ENCODE assay signal across 15 cellular contexts in the genomic region with DNA sequence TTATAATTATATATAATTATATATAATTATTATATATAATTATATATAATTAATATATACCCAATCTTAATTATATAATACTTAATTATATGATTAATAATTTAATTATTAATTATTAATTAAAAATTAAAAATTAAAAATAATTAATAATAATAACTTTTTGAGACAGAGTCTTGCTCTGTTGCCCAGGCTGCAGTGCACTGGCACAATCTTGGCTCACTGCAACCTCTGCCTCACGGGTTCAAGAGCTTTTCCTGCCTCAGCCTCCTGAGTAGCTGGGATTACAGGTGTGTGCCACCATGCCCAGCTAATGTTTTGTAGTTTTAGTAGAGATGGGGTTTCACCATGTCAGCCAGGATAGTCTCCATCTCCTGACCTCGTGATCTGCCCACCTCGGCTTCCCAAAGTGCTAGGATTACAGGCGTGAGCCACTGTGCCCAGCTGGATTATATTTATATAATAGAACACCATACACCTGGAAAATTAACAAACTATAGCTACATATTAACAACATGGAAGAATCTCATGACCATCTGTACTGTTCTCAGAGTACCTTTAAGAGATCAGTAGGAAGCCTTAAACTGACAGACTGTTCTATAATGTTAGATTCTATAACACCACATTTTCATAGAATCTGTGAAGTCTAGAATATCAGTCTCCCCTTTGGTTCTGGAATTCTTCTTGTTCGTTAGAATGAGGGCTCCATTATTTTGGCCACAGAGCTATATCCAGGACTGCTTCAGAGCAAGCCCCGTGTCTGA.
DNase-seq lines count a peak whose midpoint lies in the region; ATAC-seq and TF ChIP-seq lines count a peak whose summit lies in the region.
"Had no signal": no experiment of that assay in that cellular context is flagged by ENCODE, and none has a peak within 500 bp of the region (broad histone marks: within the 10 kb centered on the region; RNA-seq: fewer than 3 reads in every experiment).

No MANE protein-coding gene starts in this region.

- no peak for TF ChIP-seq CTCF in WTC11 (IDR thresholded peaks at IDR 0.05)

- POLR2A ChIA-PET in activated CD4-positive, alpha-beta T cell treated with anti-CD3 and anti-CD28 coated beads for 36 hours (lab: Charles Lee), result interaction anchor here (0.7 kb wide), 1 partner anchor 204 kb away, joined by 3 read pairs; no protein-coding TSS in a partner anchor
- POLR2A ChIA-PET in WTC11 (lab: Charles Lee), result no interaction called here

- H3K27ac Mint-ChIP-seq in activated CD4-positive, alpha-beta T cell treated with anti-CD3 and anti-CD28 coated beads for 36 hours, result no peak overlapping the region
- H3K27ac Mint-ChIP-seq in stimulated activated naive CD8-positive, alpha-beta T cell treated with anti-CD3 and anti-CD28 coated beads, Interleukin-15, amount 100 ng/mL, for 72 hours, result no peak overlapping the region
- H3K27ac Mint-ChIP-seq in WTC11 (no peak overlapping the region), memory B cell (peak overlapping the region; percentile 28)
- H3K27ac Mint-ChIP-seq: CD4-positive, alpha-beta T cell had no signal

- no peaks in the 10 kb centered on the region for H3K4me1 Mint-ChIP-seq in activated CD4-positive, alpha-beta T cell treated with anti-CD3 and anti-CD28 coated beads for 36 hours
- H3K4me1 Mint-ChIP-seq in stimulated activated naive CD8-positive, alpha-beta T cell treated with anti-CD3 and anti-CD28 coated beads, Interleukin-15, amount 100 ng/mL, for 72 hours, result no peaks in the 10 kb centered on the region
- H3K4me1 Mint-ChIP-seq in WTC11 (no peaks in the 10 kb centered on the region), memory B cell (no peaks in the 10 kb centered on the region)

- DNase-seq in activated CD4-positive, alpha-beta T cell treated with anti-CD3 and anti-CD28 coated beads for 36 hours, result no peak
- no peak for DNase-seq in activated CD4-positive, alpha-beta T cell treated with anti-CD3 and anti-CD28 coated beads for 4 hours
- DNase-seq in stimulated activated naive CD8-positive, alpha-beta T cell treated with anti-CD3 and anti-CD28 coated beads, Interleukin-15, amount 100 ng/mL, for 72 hours, result no peak
- no peak for DNase-seq in stimulated activated naive CD8-positive, alpha-beta T cell treated with anti-CD3 and anti-CD28 coated beads, Interleukin-15, Interleukin-2, amounts not matched to agents 100 U/mL and 50 U/mL, for 24 hours
- DNase-seq in WTC11 (ENCODE audit: low spot score) (no peak), memory B cell (ENCODE audit: low spot score in 2 of 2) (no peak), midbrain (lab: John Stamatoyannopoulos, UW) (no peak), HuH-7 (ENCODE audit: low spot score) (no peak)
- DNase-seq: AML-193; Caco-2; CD4-positive, alpha-beta T cell; DMS153; DMS79; IMR-90 had no signal

- H3K36me3 Mint-ChIP-seq in activated CD4-positive, alpha-beta T cell treated with anti-CD3 and anti-CD28 coated beads for 36 hours (ENCODE audit: low read depth), result peaks cover 33% of the 10 kb centered on the region
- H3K36me3 Mint-ChIP-seq in WTC11 (peaks cover 29% of the 10 kb centered on the region), memory B cell (peaks cover 27% of the 10 kb centered on the region)

- intact Hi-C loops in activated CD4-positive, alpha-beta T cell treated with anti-CD3 and anti-CD28 coated beads for 36 hours (cut with DNase I, micrococcal nuclease), result no loop called here

- ATAC-seq in activated CD4-positive, alpha-beta T cell treated with anti-CD3 and anti-CD28 coated beads for 36 hours, result peak; percentile 19
- ATAC-seq in stimulated activated naive CD8-positive, alpha-beta T cell treated with anti-CD3 and anti-CD28 coated beads, Interleukin-15, amount 100 ng/mL, for 72 hours, result peak; percentile 60
- ATAC-seq in stimulated activated naive CD8-positive, alpha-beta T cell treated with anti-CD3 and anti-CD28 coated beads, Interleukin-15, Interleukin-2, amounts not matched to agents 100 U/mL and 50 U/mL, for 24 hours, result no peak
- no peak for ATAC-seq in WTC11
- no peak for ATAC-seq in memory B cell (ENCODE audit: low read depth)
- ATAC-seq: GM12878 had no signal

- CTCF ChIA-PET in activated CD4-positive, alpha-beta T cell treated with anti-CD3 and anti-CD28 coated beads for 36 hours (lab: Charles Lee), result no interaction called here
- CTCF ChIA-PET in WTC11 (lab: Charles Lee), result no interaction called here

- H3K27me3 Mint-ChIP-seq in activated CD4-positive, alpha-beta T cell treated with anti-CD3 and anti-CD28 coated beads for 36 hours, result no peaks in the 10 kb centered on the region
- no peaks in the 10 kb centered on the region for H3K27me3 Mint-ChIP-seq in stimulated activated naive CD8-positive, alpha-beta T cell treated with anti-CD3 and anti-CD28 coated beads, Interleukin-15, amount 100 ng/mL, for 72 hours
- H3K27me3 Mint-ChIP-seq in WTC11 (ENCODE audit: low read depth) (no peaks in the 10 kb centered on the region; the same call in 1 of the 2 replicates), memory B cell (no peaks in the 10 kb centered on the region)
- H3K27me3 Mint-ChIP-seq: CD4-positive, alpha-beta T cell had no signal

- H3K4me3 Mint-ChIP-seq in activated CD4-positive, alpha-beta T cell treated with anti-CD3 and anti-CD28 coated beads for 36 hours, result no peak overlapping the region
- H3K4me3 Mint-ChIP-seq in stimulated activated naive CD8-positive, alpha-beta T cell treated with anti-CD3 and anti-CD28 coated beads, Interleukin-15, amount 100 ng/mL, for 72 hours, result no peak overlapping the region
- H3K4me3 Mint-ChIP-seq in WTC11 (no peak overlapping the region), memory B cell (no peak overlapping the region)
- H3K4me3 Mint-ChIP-seq: CD4-positive, alpha-beta T cell had no signal

- H3K9me3 Mint-ChIP-seq in activated CD4-positive, alpha-beta T cell treated with anti-CD3 and anti-CD28 coated beads for 36 hours (ENCODE audit: low read depth), result peaks cover 18% of the 10 kb centered on the region
- peaks cover 11 to 27% of the 10 kb centered on the region in 2 donors for H3K9me3 Mint-ChIP-seq in stimulated activated naive CD8-positive, alpha-beta T cell treated with anti-CD3 and anti-CD28 coated beads, Interleukin-15, amount 100 ng/mL, for 72 hours
- H3K9me3 Mint-ChIP-seq in WTC11, result peaks cover 24% of the 10 kb centered on the region
- peaks cover 13% of the 10 kb centered on the region for H3K9me3 Mint-ChIP-seq in memory B cell

TF ChIP-seq in WTC11, 78 proteins besides CTCF, POLR2A, EP300 and RAD21:
- TF ChIP-seq HMGA2 (CRISPR knock-in tag; IDR thresholded peaks at IDR 0.05) (peak; percentile 95), MYBL2 (CRISPR knock-in tag; IDR thresholded peaks at IDR 0.05) (no peak)

Comparison
In these comparisons a context has a peak if more than half of its experiments do, and no peak if none do; other contexts are left out.
1. ATAC-seq: peak in activated CD4-positive, alpha-beta T cell treated with anti-CD3 and anti-CD28 coated beads for 36 hours (single experiment) and stimulated activated naive CD8-positive, alpha-beta T cell treated with anti-CD3 and anti-CD28 coated beads, Interleukin-15, amount 100 ng/mL, for 72 hours (single experiment); none in stimulated activated naive CD8-positive, alpha-beta T cell treated with anti-CD3 and anti-CD28 coated beads, Interleukin-15, Interleukin-2, amounts not matched to agents 100 U/mL and 50 U/mL, for 24 hours (single experiment), WTC11 (single experiment) and memory B cell (single experiment).